In the genomic region with DNA sequence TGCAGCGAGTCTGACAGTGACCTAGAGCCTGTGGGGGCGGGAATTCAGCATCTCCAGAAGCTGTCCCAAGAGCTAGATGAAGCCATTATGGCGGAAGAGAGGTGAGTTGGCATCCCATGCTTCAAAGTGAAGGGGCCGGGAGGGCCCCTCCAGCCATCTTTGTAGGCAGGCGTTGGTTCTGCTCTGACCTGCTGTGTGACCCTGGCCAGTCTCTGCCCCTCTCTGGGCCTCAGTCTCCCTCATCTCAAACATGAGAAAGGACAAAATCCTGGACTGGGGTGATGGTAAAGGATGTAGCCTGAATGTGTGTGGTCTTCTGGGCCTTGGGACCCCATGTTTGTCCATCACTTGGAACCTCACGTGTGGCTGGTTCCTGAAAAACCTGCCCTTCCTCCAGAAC, we compare ENCODE assay signal across 23 cellular contexts. TPM values are rescaled to one million over a fixed set of nuclear protein-coding genes. Genes with fewer than 3 reads are reported as not detected.
DNase-seq lines count a peak whose midpoint lies in the region; ATAC-seq, FAIRE-seq and TF ChIP-seq lines count a peak whose summit lies in the region.
"Had no signal": no experiment of that assay in that cellular context is flagged by ENCODE, and none has a peak within 500 bp of the region (broad histone marks: within the 10 kb centered on the region; RNA-seq: fewer than 3 reads in every experiment).

No MANE protein-coding gene starts in this region.

- H3K36me3 ChIP-seq in GM23338 (ENCODE audit: insufficient read depth), result peaks cover 27% of the 10 kb centered on the region
- H3K36me3 ChIP-seq in endothelial cell of umbilical vein (ENCODE audit: control insufficient read depth in 2 of 2, extremely low read depth in 1 of 2, insufficient read depth in 2 of 2, low read length in 2 of 2), result no peaks in the 10 kb centered on the region
- H3K36me3 ChIP-seq in spleen, result peaks cover 0 to 44% (median 0%) of the 10 kb centered on the region in 6 donors
- H3K36me3 ChIP-seq: BE2C had no signal

- H3K4me2 ChIP-seq in GM23338 (no peak overlapping the region), endothelial cell of umbilical vein (ENCODE audit: insufficient read depth, low read length) (no peak overlapping the region)

- peaks cover 43% of the 10 kb centered on the region for H3K4me1 ChIP-seq in GM23338 (ENCODE audit: insufficient read depth)
- H3K4me1 ChIP-seq in endothelial cell of umbilical vein (ENCODE audit: control insufficient read depth, extremely low read depth, insufficient read depth, low read length), result peaks cover 22% of the 10 kb centered on the region
- H3K4me1 ChIP-seq in spleen, result peaks cover 5 to 86% (median 53%) of the 10 kb centered on the region in 6 donors
- H3K4me1 ChIP-seq: BE2C had no signal

- H3K79me2 ChIP-seq in GM23338 (replicated peaks; ENCODE audit: insufficient read depth) (peaks cover 24% of the 10 kb centered on the region), endothelial cell of umbilical vein (ENCODE audit: control insufficient read depth, insufficient read depth, low read length) (no peaks in the 10 kb centered on the region)

- no peak overlapping the region for H3K27ac ChIP-seq in GM23338 (ENCODE audit: low read depth)
- H3K27ac ChIP-seq in RWPE1, result peak overlapping the region; percentile 54
- no peak overlapping the region for H3K27ac ChIP-seq in endothelial cell of umbilical vein (ENCODE audit: insufficient read depth, low read depth, low read length)
- H3K27ac ChIP-seq in spleen, result peak overlapping the region in 4 of 8 donors; percentile 6 to 88 (median 52)
- H3K27ac ChIP-seq: GM23248, HL-60 had no signal

- no peak for ATAC-seq in GM23338

- H3K27ac Mint-ChIP-seq in GM23338, result 0 out of 2 replicates have a peak overlapping the region, but pooled peaks have one; percentile 14
- H3K27ac Mint-ChIP-seq: CD14-positive monocyte, HFFc6, IgD-negative memory B cell had no signal

- BruUV-seq in endothelial cell of umbilical vein (replicated peaks; lab: Mats Ljungman, UMichigan), result no TSS peak

- intact Hi-C loops in endothelial cell of umbilical vein (cut with micrococcal nuclease), result no loop called here
- intact Hi-C loops in spleen (cut with DNase I; ENCODE audit: low total_unique reads), result no loop called here

- H3K27me3 ChIP-seq in GM23338 (ENCODE audit: insufficient read depth), result no peaks in the 10 kb centered on the region
- H3K27me3 ChIP-seq in endothelial cell of umbilical vein (ENCODE audit: control insufficient read depth in 2 of 2, insufficient read depth in 2 of 2, low read length in 2 of 2), result no peaks in the 10 kb centered on the region
- peaks cover 0 to 3% (median 0%) of the 10 kb centered on the region in 7 donors for H3K27me3 ChIP-seq in spleen (replicated peaks in 1 of 7)
- H3K27me3 ChIP-seq: BE2C had no signal

- dilution Hi-C loops in endothelial cell of umbilical vein (cut with MboI; ENCODE audit: extremely low pct_ligation_motif_present, low sequenced_read_pairs), result no loop called here

- CTCF ChIA-PET in RWPE1 (lab: Yijun Ruan, JAX) (interaction anchor here (0.6 kb wide), 2 partner anchors 40 to 512 kb away, joined by 3 read pairs; no protein-coding TSS in a partner anchor), endothelial cell of umbilical vein (lab: Charles Lee) (interaction anchor here (1.2 kb wide), 1 partner anchor 23 kb away, joined by 3 read pairs; no protein-coding TSS in a partner anchor)

- H3K9ac ChIP-seq in endothelial cell of umbilical vein (replicated peaks; ENCODE audit: extremely low read depth, insufficient read depth, low read length), result no peak overlapping the region
- H3K9ac ChIP-seq: GM23248 had no signal

- peaks cover 69% of the 10 kb centered on the region for H3K36me3 Mint-ChIP-seq in GM23338 (ENCODE audit: low read depth)
- H3K36me3 Mint-ChIP-seq: CD4-positive, alpha-beta memory T cell had no signal

- H3K4me1 Mint-ChIP-seq in GM23338, result peaks cover 64% of the 10 kb centered on the region

- H3K9me3 Mint-ChIP-seq in GM23338, result no peaks in the 10 kb centered on the region; the same call in 2 of the 3 replicates
- H3K9me3 Mint-ChIP-seq: CD14-positive monocyte; CD4-positive, alpha-beta memory T cell; HFFc6; IgD-negative memory B cell had no signal

- H2AFZ ChIP-seq in GM23338 (no peak overlapping the region), endothelial cell of umbilical vein (ENCODE audit: low read depth, low read length) (no peak overlapping the region)
- H2AFZ ChIP-seq: GM23248 had no signal

- no peak for TF ChIP-seq POLR2A in endothelial cell of umbilical vein (IDR thresholded peaks at IDR 0.05; ENCODE audit: low read depth, low read length)
- no peak for TF ChIP-seq POLR2A in spleen (IDR thresholded peaks at IDR 0.05)

- no peaks in the 10 kb centered on the region for H3K9me2 ChIP-seq in GM23338 (ENCODE audit: insufficient read depth)

- H3K27me3 Mint-ChIP-seq in GM23338 (ENCODE audit: insufficient read depth, low read depth, poor library complexity), result peaks cover 25% of the 10 kb centered on the region
- H3K27me3 Mint-ChIP-seq: CD4-positive, alpha-beta memory T cell had no signal

- POLR2A ChIA-PET in RWPE1 (lab: Yijun Ruan, JAX; ENCODE audit: low non-redundant PET), result no interaction called here
- POLR2A ChIA-PET in endothelial cell of umbilical vein (lab: Charles Lee), result no interaction called here

- no peaks in the 10 kb centered on the region for H3K9me1 ChIP-seq in endothelial cell of umbilical vein (replicated peaks; ENCODE audit: control insufficient read depth, extremely low read depth, insufficient read depth, low read length)

- peaks cover 19% of the 10 kb centered on the region; the same call in 1 of the 2 replicates for H3F3A ChIP-seq in GM23338 (replicated peaks; ENCODE audit: low read depth)

- H4K20me1 ChIP-seq in GM23338 (replicated peaks; ENCODE audit: insufficient read depth) (peaks cover 17% of the 10 kb centered on the region), endothelial cell of umbilical vein (replicated peaks; ENCODE audit: control insufficient read depth, extremely low read depth, insufficient read depth, low read length) (no peaks in the 10 kb centered on the region)

- 84 to 100% (median 89%) methylated on average over 3 to 6 of the region's 6 CpGs for WGBS in spleen, 5 donors

- peak; percentile 63 for FAIRE-seq in endothelial cell of umbilical vein (lab: Jason Lieb, UNC)
- FAIRE-seq: A204.1, GM19239, H54 had no signal

- no peak overlapping the region for H3K4me3 ChIP-seq in GM23338
- H3K4me3 ChIP-seq in endothelial cell of umbilical vein (replicated peaks in 1 of 3; ENCODE audit: insufficient read depth in 1 of 3, low read depth in 1 of 3, low read length in 3 of 3), result no peak overlapping the region
- no peak overlapping the region for H3K4me3 ChIP-seq in spleen
- H3K4me3 ChIP-seq: GM23248 had no signal

- no peaks in the 10 kb centered on the region for H3K9me3 ChIP-seq in endothelial cell of umbilical vein (replicated peaks; ENCODE audit: control insufficient read depth, insufficient read depth, low read length)
- no peaks in the 10 kb centered on the region for H3K9me3 ChIP-seq in spleen
- H3K9me3 ChIP-seq: BE2C had no signal

- TF ChIP-seq CTCF in GM23338 (conservative IDR thresholded peaks at IDR 0.05; ENCODE audit: low read depth in 2 of 2) (no peak), RWPE1 (conservative IDR thresholded peaks at IDR 0.05; ENCODE audit: low read depth) (no peak), endothelial cell of umbilical vein (IDR thresholded peaks at IDR 0.05; ENCODE audit: extremely low read depth in 1 of 2, insufficient read depth in 1 of 2, low read depth in 1 of 2, low read length in 2 of 2) (no peak), spleen (IDR thresholded peaks at IDR 0.05 in 8 of 11, conservative IDR thresholded peaks at IDR 0.05 in 3 of 11) (no peak)

- DNase-seq in GM23338 (ENCODE audit: low spot score), result no peak
- DNase-seq in RWPE1 (ENCODE audit: low spot score), result no peak
- DNase-seq in endothelial cell of umbilical vein (ENCODE audit: low read depth, low spot score), result no peak
- peak; percentile 50 for DNase-seq in spleen
- no peak for DNase-seq in activated effector memory CD4-positive, alpha-beta T cell treated with Interleukin-2 at 50 U/mL for 16 hours
- no peak for DNase-seq in DMS153 (lab: John Stamatoyannopoulos, UW)
- no peak for DNase-seq in stimulated activated CD4-positive, alpha-beta T cell treated with anti-CD3 and anti-CD28 coated beads, Interleukin-2, amount 100 ng/mL, for 24 hours
- DNase-seq: ACHN; BE2C; CD4-positive, alpha-beta memory T cell; DMS79 treated with DMSO at 0.1 percent for 48 hours; GF-D8; GM23248; HCEC 1CT; HFFc6; KG1 had no signal

- H3K4me3 Mint-ChIP-seq in GM23338, result no peak overlapping the region
- H3K4me3 Mint-ChIP-seq: CD14-positive monocyte; CD4-positive, alpha-beta memory T cell; HFFc6; IgD-negative memory B cell had no signal

TF ChIP-seq in GM23338, 12 proteins besides CTCF, POLR2A, EP300 and RAD21 (continues in another document):
- TF ChIP-seq NANOG (IDR thresholded peaks at IDR 0.05; ENCODE audit: borderline replicate concordance), result no peak

RNA-seq across cellular contexts. Expression of a gene that starts 5.1 kb away (rescaled TPM):
- total RNA-seq in GM23338 (2014; rRNA removed; shearing (Covaris generic)), result 137 and 144 TPM in 2 replicates
- polyA plus RNA-seq in GM23338 (2016; fragmentation: Nextera tagmentation; extraction: Ambion mirVana) (81.7 and 87.8 TPM in 2 replicates), endothelial cell of umbilical vein (26.3 and 28.3 TPM in 2 replicates), spleen (1 to 10 TPM; 1.3 to 4.0 (median 1.6) TPM)
- total RNA-seq in endothelial cell of umbilical vein (35.3 and 37.7 TPM in 2 replicates), spleen (10 to 100 TPM in 1 of 7 donors, 1 to 10 TPM in 6; 1.8 to 11.6 (median 3.9) TPM)
- polyA plus RNA-seq in endothelial cell of umbilical vein (2011; cell fraction: cytosol; rRNA removed), result 28.1 and 32.9 TPM in 2 replicates
- polyA plus RNA-seq in endothelial cell of umbilical vein (2011; cell fraction: nucleus; rRNA removed), result 18.5 and 20.6 TPM in 2 replicates
- polyA plus RNA-seq in endothelial cell of umbilical vein (2012), result 9.5 and 15.1 TPM in 2 replicates
- polyA minus RNA-seq in endothelial cell of umbilical vein, result 8.7 and 9.1 TPM in 2 replicates
- polyA minus RNA-seq in endothelial cell of umbilical vein (2011; cell fraction: cytosol; rRNA and poly(A)+ RNA removed), result 12.7 TPM
- 4.6 and 5.4 TPM in 2 replicates for polyA minus RNA-seq in endothelial cell of umbilical vein (2011; cell fraction: nucleus; rRNA and poly(A)+ RNA removed)
- total RNA-seq: CD4-positive, alpha-beta memory T cell had no signal
- polyA plus RNA-seq: CD14-positive monocyte; CD4-positive, alpha-beta memory T cell; IgD-negative memory B cell had no signal

RNA-seq across cellular contexts. Expression of a gene that starts 14.4 kb away (rescaled TPM):
- 0.17 and 0.43 TPM in 2 replicates for total RNA-seq in GM23338 (2014; rRNA removed; shearing (Covaris generic))
- 0.24 and 0.30 TPM in 2 replicates for polyA plus RNA-seq in GM23338 (2016; fragmentation: Nextera tagmentation; extraction: Ambion mirVana)
- not detected in 2 replicates for total RNA-seq in endothelial cell of umbilical vein
- not detected in 2 replicates for polyA plus RNA-seq in endothelial cell of umbilical vein
- not detected in 2 replicates for polyA plus RNA-seq in endothelial cell of umbilical vein (2011; cell fraction: cytosol; rRNA removed)
- not detected in 2 replicates for polyA plus RNA-seq in endothelial cell of umbilical vein (2011; cell fraction: nucleus; rRNA removed)
- not detected in 2 replicates for polyA plus RNA-seq in endothelial cell of umbilical vein (2012)
- not detected in 2 replicates for polyA minus RNA-seq in endothelial cell of umbilical vein
- not detected for polyA minus RNA-seq in endothelial cell of umbilical vein (2011; cell fraction: cytosol; rRNA and poly(A)+ RNA removed)
- not detected in 2 replicates for polyA minus RNA-seq in endothelial cell of umbilical vein (2011; cell fraction: nucleus; rRNA and poly(A)+ RNA removed)
- under 1 TPM in 4 of 7 donors, not detected in 3; 0.17 to 0.34 (median 0.29) TPM for total RNA-seq in spleen
- under 1 TPM in 2 of 3 donors, not detected in 1; 0.10 to 0.24 TPM for polyA plus RNA-seq in spleen
- total RNA-seq: CD4-positive, alpha-beta memory T cell; GM23248; HFFc6; HT1080 had no signal
- polyA plus RNA-seq: CD14-positive monocyte; CD4-positive, alpha-beta memory T cell; GM23248; IgD-negative memory B cell had no signal
